ENCODE assay signal across 7 cellular contexts in genomic region chr17:78140169-78141051, GRCh38. TPM values are rescaled to one million over a fixed set of nuclear protein-coding genes. Genes with fewer than 3 reads are reported as not detected.
DNase-seq lines count a peak whose midpoint lies in the region; ATAC-seq, FAIRE-seq and TF ChIP-seq lines count a peak whose summit lies in the region.

No MANE protein-coding gene starts in this region.

- H3K36me3 ChIP-seq in astrocyte (ENCODE audit: insufficient read depth, low read length): no peaks in the 10 kb centered on the region

- no peak for TF ChIP-seq CTCF in astrocyte (IDR thresholded peaks at IDR 0.05; ENCODE audit: insufficient read depth, low read depth, low read length)

- peak overlapping the region; percentile 41 for H2AFZ ChIP-seq in astrocyte (ENCODE audit: low read depth, low read length)

- peak; percentile 90 for DNase-seq in NCI-H146 treated with DMSO at 0.1 percent for 48 hours (lab: John Stamatoyannopoulos, UW; ENCODE audit: unreplicated experiment)
- peak; percentile 93 for DNase-seq in T-helper 9 cell
- peak; percentile 47 for DNase-seq in astrocyte (ENCODE audit: low read depth)
- DNase-seq in iris pigment epithelial cell (ENCODE audit: low read depth): peak; percentile 80
- peak; percentile 85 to 90 for DNase-seq in stimulated activated CD4-positive, alpha-beta T cell treated with anti-CD3 and anti-CD28 coated beads, Interleukin-4, amount 100 ng/mL, for 4 hours

- H3K4me1 ChIP-seq in astrocyte (ENCODE audit: insufficient read depth, low read length): peaks cover 10% of the 10 kb centered on the region

- FAIRE-seq in astrocyte (lab: Jason Lieb, UNC): no peak

- H4K20me1 ChIP-seq in astrocyte (ENCODE audit: insufficient read depth, low read length): no peaks in the 10 kb centered on the region

- peak; percentile 60 for ATAC-seq in GM18861 (IDR thresholded peaks at IDR 0.05; ENCODE audit: unreplicated experiment)
- peak; percentile 84 for ATAC-seq in HG02943 (IDR thresholded peaks at IDR 0.05; ENCODE audit: low read depth, unreplicated experiment)

- H3K27me3 Mint-ChIP-seq in astrocyte (ENCODE audit: low read depth, unreplicated experiment): peaks cover 8% of the 10 kb centered on the region

- no peaks in the 10 kb centered on the region for H3K27me3 ChIP-seq in astrocyte (ENCODE audit: insufficient read depth, low read length)

- H3K9me3 ChIP-seq in astrocyte (ENCODE audit: insufficient read depth, low read depth, low read length): no peaks in the 10 kb centered on the region

- no peak overlapping the region for H3K4me3 ChIP-seq in astrocyte (ENCODE audit: insufficient read depth, low read depth, low read length)

- peak overlapping the region; percentile 60 for H3K4me3 Mint-ChIP-seq in astrocyte (ENCODE audit: unreplicated experiment)

- H3K36me3 Mint-ChIP-seq in astrocyte (ENCODE audit: low read depth, unreplicated experiment): no peaks in the 10 kb centered on the region

- H3K27ac ChIP-seq in astrocyte (ENCODE audit: low read depth, low read length): no peak overlapping the region

- H3K4me1 Mint-ChIP-seq in astrocyte (ENCODE audit: low read depth, unreplicated experiment): peaks cover 15% of the 10 kb centered on the region

- H3K9ac ChIP-seq in astrocyte (ENCODE audit: low read length): no peak overlapping the region

- H3K27ac Mint-ChIP-seq in astrocyte (ENCODE audit: unreplicated experiment): no peak overlapping the region

- no peaks in the 10 kb centered on the region for H3K9me3 Mint-ChIP-seq in astrocyte (ENCODE audit: unreplicated experiment)

- H3K79me2 ChIP-seq in astrocyte (ENCODE audit: insufficient read depth, low read length): no peaks in the 10 kb centered on the region

- H3K4me2 ChIP-seq in astrocyte (ENCODE audit: low read length): peak overlapping the region; percentile 64

RNA-seq across cellular contexts. Expression of gene C17orf99, which starts 5.8 kb away (rescaled TPM):
- total RNA-seq in astrocyte: not detected in 2 replicates

RNA-seq across cellular contexts. Expression of gene TMC8, which starts 9.8 kb away (rescaled TPM):
- 0.27 and 0.38 TPM in 2 replicates for total RNA-seq in astrocyte

RNA-seq across cellular contexts. Expression of gene TMC6, which starts 11.9 kb away (rescaled TPM):
- total RNA-seq in astrocyte: 54.8 and 61.7 TPM in 2 replicates

RNA-seq across cellular contexts. Expression of gene SYNGR2, which starts 28.0 kb away (rescaled TPM):
- 75.0 and 82.2 TPM in 2 replicates for total RNA-seq in astrocyte

RNA-seq across cellular contexts. Expression of gene TK1, which starts 46.4 kb away (rescaled TPM):
- 5.2 and 7.5 TPM in 2 replicates for total RNA-seq in astrocyte
